19 cellular contexts compared by ENCODE assay signal in the genomic region with DNA sequence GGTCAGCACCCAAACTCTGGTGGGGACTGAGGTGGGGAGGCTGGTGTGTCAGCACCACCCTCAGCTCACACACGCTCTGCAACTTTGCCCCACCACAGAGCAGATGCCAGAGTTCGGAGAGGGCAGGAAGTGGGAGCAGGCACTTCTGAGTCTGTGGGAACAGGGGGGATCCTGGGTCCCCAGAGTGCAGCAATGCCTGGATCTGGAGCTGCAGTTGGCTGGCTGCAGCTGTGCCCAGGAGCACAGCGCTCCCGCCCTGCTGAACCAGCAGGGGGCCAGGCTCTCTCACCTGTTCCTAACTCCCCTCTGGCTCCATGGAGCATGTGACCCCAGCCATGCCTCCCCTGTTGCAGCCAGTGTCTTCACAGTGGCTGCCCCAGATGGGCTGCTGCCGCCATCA.
"Had no signal": no experiment of that assay in that cellular context is flagged by ENCODE, and none has a peak within 500 bp of the region (broad histone marks: within the 10 kb centered on the region; RNA-seq: fewer than 3 reads in every experiment).

No MANE protein-coding gene starts in this region.

- DNase-seq: activated CD4-positive, alpha-beta T cell treated with anti-CD3 and anti-CD28 coated beads, Interleukin-2, amount 50 U/mL, for 1 hour; activated CD8-positive, alpha-beta memory T cell treated with anti-CD3 and anti-CD28 coated beads, Interleukin-2, amount 50 U/mL, for 48 hours; activated effector memory CD4-positive, alpha-beta T cell treated with anti-CD3 and anti-CD28 coated beads, Interleukin-2, amount 50 U/mL, for 16 hours; activated naive CD4-positive, alpha-beta T cell treated with anti-CD3 and anti-CD28 coated beads, Interleukin-2, amount 50 U/mL, for 16 hours; activated T-cell treated with anti-CD3 and anti-CD28 coated beads, Interleukin-2, amount 50 U/mL, for 48 hours; brain microvascular endothelial cell; colonic mucosa; foreskin keratinocyte; hypothalamus; left ventricle myocardium inferior; mammary epithelial cell; midbrain; nephron progenitor cell; occipital lobe; stimulated activated naive CD8-positive, alpha-beta T cell treated with anti-CD3 and anti-CD28 coated beads, Interleukin-15, amount 100 ng/mL, for 72 hours; T-cell; trophoblast cell had no signal

- H3K27me3 Mint-ChIP-seq: central memory CD8-positive, alpha-beta T cell; stimulated activated naive CD8-positive, alpha-beta T cell treated with anti-CD3 and anti-CD28 coated beads, Interleukin-15, amount 100 ng/mL, for 72 hours; T-cell had no signal

- H3K4me1 ChIP-seq: colonic mucosa, foreskin keratinocyte, left ventricle myocardium inferior had no signal

- H3K4me3 ChIP-seq: colonic mucosa, left ventricle myocardium inferior had no signal

- H3K36me3 Mint-ChIP-seq: T-cell had no signal

- H3K9me3 ChIP-seq: colonic mucosa, left ventricle myocardium inferior had no signal

- H3K4me3 Mint-ChIP-seq: central memory CD8-positive, alpha-beta T cell; nephron progenitor cell; stimulated activated naive CD8-positive, alpha-beta T cell treated with anti-CD3 and anti-CD28 coated beads, Interleukin-15, amount 100 ng/mL, for 72 hours; T-cell had no signal

- H3K36me3 ChIP-seq: brain microvascular endothelial cell, colonic mucosa, left ventricle myocardium inferior had no signal

- H3K9me3 Mint-ChIP-seq: nephron progenitor cell; stimulated activated naive CD8-positive, alpha-beta T cell treated with anti-CD3 and anti-CD28 coated beads, Interleukin-15, amount 100 ng/mL, for 72 hours had no signal

- H3K27ac Mint-ChIP-seq: nephron progenitor cell; stimulated activated naive CD8-positive, alpha-beta T cell treated with anti-CD3 and anti-CD28 coated beads, Interleukin-15, amount 100 ng/mL, for 72 hours; T-cell had no signal

- ATAC-seq: activated CD4-positive, CD25-positive, alpha-beta regulatory T cell treated with anti-CD3 and anti-CD28 coated beads, Interleukin-2, amount 50 U/mL, for 24 hours; foreskin keratinocyte; stimulated activated naive CD8-positive, alpha-beta T cell treated with anti-CD3 and anti-CD28 coated beads, Interleukin-15, amount 100 ng/mL, for 72 hours; T-cell had no signal

- H3K27me3 ChIP-seq: brain microvascular endothelial cell, colonic mucosa, foreskin keratinocyte had no signal

- H3K4me1 Mint-ChIP-seq: central memory CD8-positive, alpha-beta T cell; stimulated activated naive CD8-positive, alpha-beta T cell treated with anti-CD3 and anti-CD28 coated beads, Interleukin-15, amount 100 ng/mL, for 72 hours; T-cell had no signal

- H3K27ac ChIP-seq: brain microvascular endothelial cell, colonic mucosa, foreskin keratinocyte, left ventricle myocardium inferior had no signal
